ENCODE assay signal across 9 cellular contexts in the genomic region with DNA sequence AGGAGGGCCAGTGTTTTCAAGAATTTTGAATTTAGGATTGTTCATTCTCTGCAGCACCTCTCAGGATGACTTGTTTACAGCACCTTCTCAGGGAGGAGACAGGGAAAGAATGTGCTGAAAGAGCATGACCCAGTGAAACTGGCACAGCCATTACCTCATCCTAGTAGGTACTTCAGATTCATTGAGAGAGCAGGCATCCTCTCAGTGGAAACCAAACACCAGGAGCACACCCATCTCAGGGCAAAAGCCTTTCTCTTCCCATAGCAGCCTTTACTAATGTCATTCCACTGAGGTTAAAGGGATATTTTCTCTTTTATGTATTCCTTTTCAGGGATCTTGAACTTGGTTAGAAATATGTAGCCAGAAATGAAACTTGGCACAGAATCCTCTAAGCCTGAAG. TPM values are rescaled to one million over a fixed set of nuclear protein-coding genes. Genes with fewer than 3 reads are reported as not detected.
DNase-seq lines count a peak whose midpoint lies in the region; ATAC-seq and TF ChIP-seq lines count a peak whose summit lies in the region.
"Had no signal": no experiment of that assay in that cellular context is flagged by ENCODE, and none has a peak within 500 bp of the region (broad histone marks: within the 10 kb centered on the region; RNA-seq: fewer than 3 reads in every experiment).

No MANE protein-coding gene starts in this region.

- TF ChIP-seq CTCF in mammary epithelial cell (conservative IDR thresholded peaks at IDR 0.05 in 1 of 2, IDR thresholded peaks at IDR 0.05 in 1 of 2; ENCODE audit: extremely low read depth in 1 of 2, insufficient read depth in 1 of 2, low read depth in 1 of 2, low read length in 2 of 2): no peak
- TF ChIP-seq CTCF in lung (IDR thresholded peaks at IDR 0.05; ENCODE audit: control extremely low read depth, extremely low read depth): no peak
- TF ChIP-seq CTCF in GM10248 (IDR thresholded peaks at IDR 0.05; ENCODE audit: control extremely low read depth, extremely low read depth, low read depth, missing control alignments): no peak

- H3K36me3 ChIP-seq in mammary epithelial cell (ENCODE audit: insufficient read depth, low read length) (no peaks in the 10 kb centered on the region), lung (ENCODE audit: control insufficient read depth in 2 of 2, insufficient read depth in 2 of 2, low read length in 2 of 2) (no peaks in the 10 kb centered on the region)
- H3K36me3 ChIP-seq: neutrophil had no signal

- no peak for ATAC-seq in lung (ENCODE audit: insufficient read depth, low FRiP score)
- ATAC-seq in natural killer cell treated with Interleukin-12 subunit alpha and Interleukin-12 subunit beta and Interleukin-15 and Interleukin-18, amount 100 ng/mL, for 72 hours: no peak

- POLR2A ChIA-PET in GM10248 (lab: Yijun Ruan, JAX): no interaction called here

- peak overlapping the region; percentile 11 for H3K9ac ChIP-seq in mammary epithelial cell (ENCODE audit: insufficient read depth, low read length)

- no peak overlapping the region for H3K27ac Mint-ChIP-seq in natural killer cell treated with Interleukin-12 subunit alpha and Interleukin-12 subunit beta and Interleukin-15 and Interleukin-18, amount 100 ng/mL, for 72 hours

- intact Hi-C loops in mammary epithelial cell (cut with micrococcal nuclease): loop anchor here (10.0 kb wide), 2 partner anchors 338 to 768 kb away; no protein-coding TSS in a partner anchor

- peaks cover 0 to 5% of the 10 kb centered on the region in 2 donors for H3K4me1 Mint-ChIP-seq in natural killer cell treated with Interleukin-12 subunit alpha and Interleukin-12 subunit beta and Interleukin-15 and Interleukin-18, amount 100 ng/mL, for 72 hours (ENCODE audit: low read depth in 2 of 2)

- in situ Hi-C loops in mammary epithelial cell (cut with MboI; ENCODE audit: low sequenced_read_pairs in 2 of 2): loop anchor here (10.0 kb wide), 2 partner anchors 92 to 128 kb away; no protein-coding TSS in a partner anchor

- no peaks in the 10 kb centered on the region for H3K9me3 Mint-ChIP-seq in natural killer cell treated with Interleukin-12 subunit alpha and Interleukin-12 subunit beta and Interleukin-15 and Interleukin-18, amount 100 ng/mL, for 72 hours

- H3K9me3 ChIP-seq in mammary epithelial cell (replicated peaks; ENCODE audit: insufficient read depth, low read length): no peaks in the 10 kb centered on the region
- H3K9me3 ChIP-seq in lung (ENCODE audit: control insufficient read depth in 2 of 2, insufficient read depth in 1 of 2, low read length in 1 of 2): no peaks in the 10 kb centered on the region
- H3K9me3 ChIP-seq: neutrophil had no signal

- BruUV-seq in mammary epithelial cell (replicated peaks; lab: Mats Ljungman, UMichigan): no TSS peak

- H3K4me3 Mint-ChIP-seq in natural killer cell treated with Interleukin-12 subunit alpha and Interleukin-12 subunit beta and Interleukin-15 and Interleukin-18, amount 100 ng/mL, for 72 hours: no peak overlapping the region

- H3K27me3 Mint-ChIP-seq in natural killer cell treated with Interleukin-12 subunit alpha and Interleukin-12 subunit beta and Interleukin-15 and Interleukin-18, amount 100 ng/mL, for 72 hours: peaks cover 8 to 26% of the 10 kb centered on the region in 2 donors

- H3K27ac ChIP-seq in mammary epithelial cell (ENCODE audit: insufficient read depth, low read depth, low read length) (peak overlapping the region; percentile 76), lung (ENCODE audit: low read depth in 1 of 2, low read length in 1 of 2) (no peak overlapping the region)
- H3K27ac ChIP-seq: neutrophil had no signal

- H3K27me3 ChIP-seq in mammary epithelial cell (ENCODE audit: insufficient read depth, low read length) (no peaks in the 10 kb centered on the region), lung (ENCODE audit: control insufficient read depth, insufficient read depth) (no peaks in the 10 kb centered on the region)

- H3K4me3 ChIP-seq in mammary epithelial cell (replicated peaks in 1 of 3; ENCODE audit: insufficient read depth in 1 of 3, low read depth in 2 of 3, low read length in 3 of 3) (no peak overlapping the region), lung (no peak overlapping the region)

- no peaks in the 10 kb centered on the region for H3K36me3 Mint-ChIP-seq in natural killer cell treated with Interleukin-12 subunit alpha and Interleukin-12 subunit beta and Interleukin-15 and Interleukin-18, amount 100 ng/mL, for 72 hours

- DNase-seq in ELF-1 (ENCODE audit: low read depth, low spot score): peak; percentile 16
- DNase-seq in NCI-H2227 treated with DMSO at 0.1 percent for 48 hours (lab: John Stamatoyannopoulos, UW): peak; percentile 78
- DNase-seq in mammary epithelial cell: peak; percentile 89
- peak; percentile 31 for DNase-seq in lung (ENCODE audit: low spot score)
- DNase-seq in natural killer cell treated with Interleukin-12 subunit alpha and Interleukin-12 subunit beta and Interleukin-15 and Interleukin-18, amount 100 ng/mL, for 72 hours (ENCODE audit: low spot score): no peak
- DNase-seq in AG08396 (ENCODE audit: low spot score): no peak
- DNase-seq in GM10248 (ENCODE audit: extremely low spot score): no peak
- no peak for DNase-seq in GM19240 (ENCODE audit: insufficient read length, low spot score)

- peak overlapping the region; percentile 24 for H2AFZ ChIP-seq in mammary epithelial cell (ENCODE audit: low read depth, low read length)

- CTCF ChIA-PET in mammary epithelial cell (lab: Charles Lee; ENCODE audit: low non-redundant PET): no interaction called here
- CTCF ChIA-PET in GM10248 (lab: Yijun Ruan, JAX): no interaction called here

- H3K79me2 ChIP-seq in mammary epithelial cell (ENCODE audit: insufficient read depth, low read length): no peaks in the 10 kb centered on the region

- dilution Hi-C loops in mammary epithelial cell (cut with HindIII; ENCODE audit: low sequenced_read_pairs): no loop called here

- no peaks in the 10 kb centered on the region for H4K20me1 ChIP-seq in mammary epithelial cell (ENCODE audit: insufficient read depth, low read length)

- H3K4me2 ChIP-seq in mammary epithelial cell (ENCODE audit: insufficient read depth, low read depth, low read length): peak overlapping the region; percentile 45

- H3K4me1 ChIP-seq in mammary epithelial cell (ENCODE audit: insufficient read depth, low read length) (peaks cover 26% of the 10 kb centered on the region), lung (ENCODE audit: control insufficient read depth in 2 of 2, insufficient read depth in 2 of 2, low read length in 2 of 2) (peaks cover 0 to 3% of the 10 kb centered on the region in 2 donors)

RNA-seq across cellular contexts. Expression of a gene that starts 2.6 kb away (rescaled TPM):
- total RNA-seq in mammary epithelial cell (10 to 100 TPM; 10.5 to 31.5 TPM), lung (10 to 100 TPM; 10.6 to 18.7 TPM)
- polyA plus RNA-seq in mammary epithelial cell (3.4 TPM), lung (1 to 10 TPM; 6.5 to 8.5 TPM)
- polyA minus RNA-seq in mammary epithelial cell: 17.7 TPM
- not detected for total RNA-seq in natural killer cell treated with Interleukin-12 subunit alpha and Interleukin-12 subunit beta and Interleukin-15 and Interleukin-18, amount 100 ng/mL, for 72 hours

Comparison
In these comparisons a context has a peak if more than half of its experiments do, and no peak if none do; other contexts are left out.
1. DNase-seq: peak in ELF-1 (single experiment), NCI-H2227 treated with DMSO at 0.1 percent for 48 hours (single experiment), mammary epithelial cell (single experiment) and lung (single experiment); none in natural killer cell treated with Interleukin-12 subunit alpha and Interleukin-12 subunit beta and Interleukin-15 and Interleukin-18, amount 100 ng/mL, for 72 hours (single experiment), AG08396 (single experiment), GM10248 (single experiment) and GM19240 (single experiment).
2. RNA of a gene that starts 2.6 kb away (total RNA-seq): 10.5 to 31.5 TPM in mammary epithelial cell and 10.6 to 18.7 TPM in lung; not detected in natural killer cell treated with Interleukin-12 subunit alpha and Interleukin-12 subunit beta and Interleukin-15 and Interleukin-18, amount 100 ng/mL, for 72 hours; every median in the first group is over 4 times any median in the second.